In the genomic region with DNA sequence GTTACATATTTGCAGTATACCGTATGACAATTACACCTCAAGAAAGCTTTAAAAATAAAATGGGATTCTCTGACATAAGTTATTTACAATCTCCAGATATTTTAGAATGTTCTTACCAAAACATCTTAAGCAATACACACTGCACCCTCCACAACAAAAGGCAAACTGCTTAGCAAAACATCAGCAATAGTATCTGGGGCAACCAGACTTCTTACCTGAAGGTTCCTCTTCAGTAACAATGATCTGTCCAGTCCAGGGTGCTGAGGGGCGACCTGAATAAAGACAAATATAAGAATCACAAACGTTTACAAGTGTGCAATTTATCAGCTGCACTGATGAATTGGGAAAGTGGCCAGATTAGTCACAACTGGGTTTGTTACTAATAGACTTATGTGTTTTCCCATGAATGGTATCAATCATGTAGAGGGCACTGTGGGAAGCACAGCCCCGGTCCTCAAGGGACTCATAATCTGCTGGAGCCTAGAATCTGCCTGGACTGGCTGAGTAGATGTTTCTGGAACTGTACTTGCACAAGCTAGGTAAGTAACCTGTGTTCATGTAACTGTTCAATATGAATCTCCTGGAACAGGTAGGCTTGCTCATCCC, we compare ENCODE assay signal across 15 cellular contexts.
DNase-seq lines count a peak whose midpoint lies in the region; ATAC-seq, FAIRE-seq and TF ChIP-seq lines count a peak whose summit lies in the region.
"Had no signal": no experiment of that assay in that cellular context is flagged by ENCODE, and none has a peak within 500 bp of the region (broad histone marks: within the 10 kb centered on the region; RNA-seq: fewer than 3 reads in every experiment).

No MANE protein-coding gene starts in this region.

- TF ChIP-seq CTCF in SK-N-SH (IDR thresholded peaks at IDR 0.05) = no peak
- no peak for TF ChIP-seq CTCF in epithelial cell of esophagus (IDR thresholded peaks at IDR 0.05; ENCODE audit: insufficient read depth, low read depth, low read length, missing control alignments)
- no peak for TF ChIP-seq CTCF in GM10248 (IDR thresholded peaks at IDR 0.05; ENCODE audit: control extremely low read depth, extremely low read depth, low read depth, missing control alignments)

- no peaks in the 10 kb centered on the region for H3K9me3 ChIP-seq in SK-N-SH
- no peaks in the 10 kb centered on the region for H3K9me3 ChIP-seq in small intestine (ENCODE audit: control insufficient read depth, low read depth)

- no peaks in the 10 kb centered on the region for H3K36me3 ChIP-seq in SK-N-SH (replicated peaks in 1 of 2; ENCODE audit: control insufficient read depth in 1 of 2, insufficient read depth in 2 of 2, low read length in 1 of 2)
- no peaks in the 10 kb centered on the region for H3K36me3 ChIP-seq in small intestine (ENCODE audit: control insufficient read depth in 2 of 2, insufficient read depth in 2 of 2, low read length in 2 of 2)

- no peak for FAIRE-seq in small intestine (lab: Jason Lieb, UNC)

- H3K9ac ChIP-seq in SK-N-SH = no peak overlapping the region

- H3K79me2 ChIP-seq in SK-N-SH (ENCODE audit: insufficient read depth) = no peaks in the 10 kb centered on the region

- H3K4me3 ChIP-seq in SK-N-SH (ENCODE audit: low read depth in 2 of 2, low read length in 1 of 2) (no peak overlapping the region), epithelial cell of esophagus (ENCODE audit: low read length) (no peak overlapping the region), small intestine (ENCODE audit: low read depth in 1 of 2, low read length in 2 of 2) (no peak overlapping the region)

- no peaks in the 10 kb centered on the region for H3K9me2 ChIP-seq in SK-N-SH

- no peak overlapping the region for H3K27ac ChIP-seq in SK-N-SH (ENCODE audit: low read depth in 2 of 2, low read length in 1 of 2)
- H3K27ac ChIP-seq in small intestine (ENCODE audit: low read depth in 1 of 2, low read length in 1 of 2) = no peak overlapping the region

- CTCF ChIA-PET in SK-N-SH (lab: Yijun Ruan, JAX) (interaction anchor here (0.9 to 1.5 kb wide), 2 partner anchors 20 to 201 kb away, joined by 4 to 5 read pairs; no protein-coding TSS in a partner anchor), GM10248 (lab: Yijun Ruan, JAX) (interaction anchor here (1.0 to 2.9 kb wide), 4 partner anchors 9 to 97 kb away, joined by 3 to 11 read pairs (median 6); no protein-coding TSS in a partner anchor)

- ATAC-seq in SK-N-SH treated with all-trans-retinoic acid at 6 μM for 48 hours (0 out of 3 replicates have a peak, but pooled peaks have one; percentile 21), HG03108 (IDR thresholded peaks at IDR 0.05; ENCODE audit: unreplicated experiment) (no peak)
- ATAC-seq: activated naive CD4-positive, alpha-beta T cell treated with anti-CD3 and anti-CD28 coated beads, Interleukin-2, amount 50 U/mL, for 72 hours had no signal

- H3F3A ChIP-seq in SK-N-SH (replicated peaks; ENCODE audit: insufficient read depth) = no peaks in the 10 kb centered on the region

- no peak overlapping the region for H3K4me2 ChIP-seq in SK-N-SH

- H4K20me1 ChIP-seq in SK-N-SH (ENCODE audit: insufficient read depth) = no peaks in the 10 kb centered on the region

- H2AFZ ChIP-seq in SK-N-SH (ENCODE audit: low read depth) = no peak overlapping the region

- H3K4me1 ChIP-seq in SK-N-SH (ENCODE audit: control insufficient read depth in 1 of 2, insufficient read depth in 2 of 2, low read depth in 1 of 2, low read length in 1 of 2) = no peaks in the 10 kb centered on the region
- H3K4me1 ChIP-seq in small intestine (ENCODE audit: control insufficient read depth in 2 of 2, insufficient read depth in 1 of 2, low read depth in 1 of 2, low read length in 1 of 2) = peaks cover 0 to 2% of the 10 kb centered on the region in 2 donors

- DNase-seq in SK-N-SH (no peak), NCI-H69 (lab: John Stamatoyannopoulos, UW) (peak; percentile 59), epithelial cell of esophagus (ENCODE audit: low read depth) (peak; percentile 66), small intestine (peak; percentile 10), GM10248 (ENCODE audit: extremely low spot score) (no peak), DMS114 treated with DMSO at 0.1 percent for 48 hours (lab: John Stamatoyannopoulos, UW; ENCODE audit: unreplicated experiment) (no peak)
- DNase-seq: erythroblast; H9; NCI-H446; posterior cingulate gyrus; Right ventricle myocardium superior; stimulated activated CD4-positive, alpha-beta T cell treated with anti-CD3 and anti-CD28 coated beads, Interleukin-1b, Interleukin-23, amount 100 ng/mL, for 48 hours had no signal

- POLR2A ChIA-PET in SK-N-SH (lab: Yijun Ruan, JAX) = no interaction called here
- POLR2A ChIA-PET in GM10248 (lab: Yijun Ruan, JAX) = no interaction called here

- TF ChIP-seq RAD21 in SK-N-SH (IDR thresholded peaks at IDR 0.05; ENCODE audit: low read length) = no peak

- WGBS in SK-N-SH (ENCODE audit: low lambda C conversion rate) = 40% methylated on average over 4 of the region's 4 CpGs
- 42 to 50% (median 44%) methylated on average over 4 of the region's 4 CpGs for WGBS in small intestine, 3 donors

- H3K27me3 ChIP-seq in SK-N-SH (ENCODE audit: insufficient read depth) (no peaks in the 10 kb centered on the region), small intestine (ENCODE audit: control insufficient read depth in 2 of 2, insufficient read depth in 2 of 2, low read length in 2 of 2) (no peaks in the 10 kb centered on the region)

- TF ChIP-seq EP300 in SK-N-SH (IDR thresholded peaks at IDR 0.05; ENCODE audit: borderline replicate concordance in 1 of 2, low read depth in 1 of 2, low read length in 1 of 2) = no peak

TF ChIP-seq in SK-N-SH treated with all-trans-retinoic acid at 6 μM for 48 hours, 23 proteins besides CTCF, POLR2A, EP300 and RAD21 (continues in another document):
- TF ChIP-seq GLIS3 (CRISPR knock-in tag; IDR thresholded peaks at IDR 0.05) (no peak), CSDC2 (CRISPR knock-in tag; IDR thresholded peaks at IDR 0.05) (no peak), SNAI2 (CRISPR knock-in tag; IDR thresholded peaks at IDR 0.05) (no peak), ZNF565 (CRISPR knock-in tag; conservative IDR thresholded peaks at IDR 0.05; ENCODE audit: low read depth) (no peak)
- TF ChIP-seq, protein P1, sequence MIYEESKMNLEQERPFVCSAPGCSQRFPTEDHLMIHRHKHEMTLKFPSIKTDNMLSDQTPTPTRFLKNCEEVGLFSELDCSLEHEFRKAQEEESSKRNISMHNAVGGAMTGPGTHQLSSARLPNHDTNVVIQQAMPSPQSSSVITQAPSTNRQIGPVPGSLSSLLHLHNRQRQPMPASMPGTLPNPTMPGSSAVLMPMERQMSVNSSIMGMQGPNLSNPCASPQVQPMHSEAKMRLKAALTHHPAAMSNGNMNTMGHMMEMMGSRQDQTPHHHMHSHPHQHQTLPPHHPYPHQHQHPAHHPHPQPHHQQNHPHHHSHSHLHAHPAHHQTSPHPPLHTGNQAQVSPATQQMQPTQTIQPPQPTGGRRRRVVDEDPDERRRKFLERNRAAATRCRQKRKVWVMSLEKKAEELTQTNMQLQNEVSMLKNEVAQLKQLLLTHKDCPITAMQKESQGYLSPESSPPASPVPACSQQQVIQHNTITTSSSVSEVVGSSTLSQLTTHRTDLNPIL (CRISPR knock-in tag; IDR thresholded peaks at IDR 0.05; ENCODE audit: low read depth) = no peak

TF ChIP-seq in SK-N-SH, 30 proteins besides CTCF, POLR2A, EP300 and RAD21:
- TF ChIP-seq CHD2 (IDR thresholded peaks at IDR 0.05; ENCODE audit: low read length, partially characterized antibody) (no peak), FOSL2 (IDR thresholded peaks at IDR 0.05; ENCODE audit: borderline replicate concordance, low read depth) (no peak), EZH2phosphoT487 (IDR thresholded peaks at IDR 0.05; ENCODE audit: borderline replicate concordance, low read depth) (no peak), RCOR1 (IDR thresholded peaks at IDR 0.05; ENCODE audit: low read length) (no peak)
- TF ChIP-seq, protein P2, sequence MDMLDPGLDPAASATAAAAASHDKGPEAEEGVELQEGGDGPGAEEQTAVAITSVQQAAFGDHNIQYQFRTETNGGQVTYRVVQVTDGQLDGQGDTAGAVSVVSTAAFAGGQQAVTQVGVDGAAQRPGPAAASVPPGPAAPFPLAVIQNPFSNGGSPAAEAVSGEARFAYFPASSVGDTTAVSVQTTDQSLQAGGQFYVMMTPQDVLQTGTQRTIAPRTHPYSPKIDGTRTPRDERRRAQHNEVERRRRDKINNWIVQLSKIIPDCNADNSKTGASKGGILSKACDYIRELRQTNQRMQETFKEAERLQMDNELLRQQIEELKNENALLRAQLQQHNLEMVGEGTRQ (IDR thresholded peaks at IDR 0.05; ENCODE audit: borderline replicate concordance, low read depth, low read length) = no peak
- TF ChIP-seq, protein P3, sequence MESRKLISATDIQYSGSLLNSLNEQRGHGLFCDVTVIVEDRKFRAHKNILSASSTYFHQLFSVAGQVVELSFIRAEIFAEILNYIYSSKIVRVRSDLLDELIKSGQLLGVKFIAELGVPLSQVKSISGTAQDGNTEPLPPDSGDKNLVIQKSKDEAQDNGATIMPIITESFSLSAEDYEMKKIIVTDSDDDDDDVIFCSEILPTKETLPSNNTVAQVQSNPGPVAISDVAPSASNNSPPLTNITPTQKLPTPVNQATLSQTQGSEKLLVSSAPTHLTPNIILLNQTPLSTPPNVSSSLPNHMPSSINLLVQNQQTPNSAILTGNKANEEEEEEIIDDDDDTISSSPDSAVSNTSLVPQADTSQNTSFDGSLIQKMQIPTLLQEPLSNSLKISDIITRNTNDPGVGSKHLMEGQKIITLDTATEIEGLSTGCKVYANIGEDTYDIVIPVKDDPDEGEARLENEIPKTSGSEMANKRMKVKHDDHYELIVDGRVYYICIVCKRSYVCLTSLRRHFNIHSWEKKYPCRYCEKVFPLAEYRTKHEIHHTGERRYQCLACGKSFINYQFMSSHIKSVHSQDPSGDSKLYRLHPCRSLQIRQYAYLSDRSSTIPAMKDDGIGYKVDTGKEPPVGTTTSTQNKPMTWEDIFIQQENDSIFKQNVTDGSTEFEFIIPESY (IDR thresholded peaks at IDR 0.05; ENCODE audit: borderline replicate concordance, low read depth) = no peak
- TF ChIP-seq, protein P4, sequence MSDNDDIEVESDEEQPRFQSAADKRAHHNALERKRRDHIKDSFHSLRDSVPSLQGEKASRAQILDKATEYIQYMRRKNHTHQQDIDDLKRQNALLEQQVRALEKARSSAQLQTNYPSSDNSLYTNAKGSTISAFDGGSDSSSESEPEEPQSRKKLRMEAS (IDR thresholded peaks at IDR 0.05; ENCODE audit: low read depth) = no peak

Comparison
In these comparisons a context has a peak if more than half of its experiments do, and no peak if none do; other contexts are left out.
1. DNase-seq: peak in NCI-H69 (single experiment), epithelial cell of esophagus (single experiment) and small intestine (single experiment); none in SK-N-SH (single experiment), GM10248 (single experiment) and DMS114 treated with DMSO at 0.1 percent for 48 hours (single experiment).